10 cellular contexts compared by ENCODE assay signal in the genomic region with DNA sequence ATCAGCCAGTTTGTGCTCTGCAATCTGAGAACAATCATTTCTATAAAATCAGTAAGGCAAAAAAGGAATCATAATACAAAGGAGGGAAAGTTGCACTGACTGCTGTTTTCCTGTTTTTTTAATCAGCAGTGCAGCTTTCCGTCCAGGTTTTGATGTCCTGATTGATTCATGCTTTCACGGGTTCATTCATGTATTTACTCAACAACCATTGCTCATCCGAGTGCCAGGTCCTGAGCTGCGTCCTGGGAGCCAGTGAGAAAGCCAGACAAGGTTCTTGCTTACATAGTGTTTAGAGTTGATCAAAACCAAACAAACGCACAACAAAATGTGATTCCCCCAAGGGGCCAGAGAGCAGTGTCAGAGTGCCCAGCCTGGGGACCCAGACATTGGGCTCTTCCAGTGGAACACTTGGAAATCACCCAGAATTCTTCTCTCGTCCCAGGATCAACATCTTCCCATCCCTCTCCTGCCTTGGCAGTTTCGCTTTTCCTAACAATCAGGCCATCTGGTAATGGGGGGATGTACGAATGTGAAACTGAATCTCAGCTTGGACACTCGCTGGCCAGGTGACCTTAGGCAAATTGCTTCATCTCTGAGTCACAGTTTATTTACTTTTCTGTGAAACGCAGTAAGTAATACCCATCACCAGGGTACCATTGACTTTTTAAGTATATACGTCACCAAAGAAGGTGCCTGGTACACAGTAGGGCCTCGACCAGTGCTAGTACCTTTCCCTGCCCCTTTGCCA. TPM values are rescaled to one million over a fixed set of nuclear protein-coding genes. Genes with fewer than 3 reads are reported as not detected.
DNase-seq lines count a peak whose midpoint lies in the region; ATAC-seq and TF ChIP-seq lines count a peak whose summit lies in the region.
"Had no signal": no experiment of that assay in that cellular context is flagged by ENCODE, and none has a peak within 500 bp of the region (broad histone marks: within the 10 kb centered on the region; RNA-seq: fewer than 3 reads in every experiment).

No MANE protein-coding gene starts in this region.

- H3K27me3 ChIP-seq in PC-3 (ENCODE audit: low read length) (no peaks in the 10 kb centered on the region), suprapubic skin (peaks cover 41% of the 10 kb centered on the region)

- peak overlapping the region; percentile 67 for H3K9ac ChIP-seq in PC-3 (ENCODE audit: low read length)

- H3K9me3 ChIP-seq in PC-3 (ENCODE audit: low read length): no peaks in the 10 kb centered on the region
- no peaks in the 10 kb centered on the region for H3K9me3 ChIP-seq in suprapubic skin
- H3K9me3 ChIP-seq: SJCRH30 had no signal

- BruUV-seq in PC-3 (replicated peaks; lab: Mats Ljungman, UMichigan): TSS peak; percentile 78

- DNase-seq in HCEC 1CT (peak; percentile 88), PC-3 (peak; percentile 92), epithelial cell of esophagus (ENCODE audit: low read depth) (peak; percentile 85), non-pigmented ciliary epithelial cell (ENCODE audit: low read depth) (peak; percentile 14), osteocyte (ENCODE audit: extremely low spot score, unreplicated experiment) (no peak), suprapubic skin (ENCODE audit: low spot score in 2 of 2) (no peak)
- DNase-seq in NK-92 treated with Interleukin-12 subunit alpha and Interleukin-12 subunit beta, amount 100 ng/mL, for 24 hours (lab: John Stamatoyannopoulos, UW): no peak
- DNase-seq: activated T-cell treated with anti-CD3 and anti-CD28 coated beads, Interleukin-2, amount 50 U/mL, for 48 hours; SJCRH30 had no signal

- no peak overlapping the region for H3K27ac Mint-ChIP-seq in osteocyte (ENCODE audit: unreplicated experiment)

- no peaks in the 10 kb centered on the region for H3K9me3 Mint-ChIP-seq in osteocyte (ENCODE audit: unreplicated experiment)

- intact Hi-C loops in PC-3 (cut with micrococcal nuclease): no loop called here

- 47% methylated on average over 12 of the region's 12 CpGs for WGBS in suprapubic skin

- no peak overlapping the region for H3K4me3 Mint-ChIP-seq in osteocyte (ENCODE audit: unreplicated experiment)

- H3F3A ChIP-seq in PC-3 (ENCODE audit: low read length, unreplicated experiment): peaks cover 10% of the 10 kb centered on the region

- H3K36me3 ChIP-seq in PC-3 (ENCODE audit: low read depth, low read length) (no peaks in the 10 kb centered on the region), suprapubic skin (no peaks in the 10 kb centered on the region)
- H3K36me3 ChIP-seq: SJCRH30 had no signal

- TF ChIP-seq EP300 in suprapubic skin (IDR thresholded peaks at IDR 0.05): no peak

- H3K4me1 ChIP-seq in PC-3 (ENCODE audit: insufficient read depth, low read length) (peaks cover 23% of the 10 kb centered on the region), suprapubic skin (no peaks in the 10 kb centered on the region)

- no peak for TF ChIP-seq POLR2A in suprapubic skin (IDR thresholded peaks at IDR 0.05)

- no peaks in the 10 kb centered on the region; the same call in 1 of the 2 replicates for H3K9me2 ChIP-seq in PC-3 (replicated peaks; ENCODE audit: low read length)

- H3K27ac ChIP-seq in PC-3 (ENCODE audit: low read length): peak overlapping the region; percentile 91
- no peak overlapping the region for H3K27ac ChIP-seq in suprapubic skin
- H3K27ac ChIP-seq: SJCRH30 had no signal

- peak overlapping the region; percentile 55 for H2AFZ ChIP-seq in PC-3 (ENCODE audit: low read length)

- peaks cover 11% of the 10 kb centered on the region for H3K4me1 Mint-ChIP-seq in osteocyte (ENCODE audit: unreplicated experiment)

- ATAC-seq in PC-3: peak; percentile 83
- ATAC-seq in HG03039 (IDR thresholded peaks at IDR 0.05; ENCODE audit: unreplicated experiment): no peak

- H3K36me3 Mint-ChIP-seq in osteocyte (ENCODE audit: unreplicated experiment): no peaks in the 10 kb centered on the region

- CTCF ChIA-PET in PC-3 (lab: Charles Lee): interaction anchor here (1.4 kb wide), 1 partner anchor 61 kb away, joined by 3 read pairs; no protein-coding TSS in a partner anchor

- H3K4me3 ChIP-seq in PC-3 (ENCODE audit: low read length) (peak overlapping the region; percentile 67), epithelial cell of esophagus (ENCODE audit: low read length) (peak overlapping the region; percentile 11), suprapubic skin (no peak overlapping the region)
- H3K4me3 ChIP-seq: SJCRH30 had no signal

- TF ChIP-seq CTCF in PC-3 (conservative IDR thresholded peaks at IDR 0.05; ENCODE audit: low read depth, low read length) (no peak), epithelial cell of esophagus (IDR thresholded peaks at IDR 0.05; ENCODE audit: insufficient read depth, low read depth, low read length, missing control alignments) (no peak), osteocyte (IDR thresholded peaks at IDR 0.05) (no peak), suprapubic skin (IDR thresholded peaks at IDR 0.05) (no peak)

- H3K79me2 ChIP-seq in PC-3 (ENCODE audit: low read length): no peaks in the 10 kb centered on the region

- peaks cover 17% of the 10 kb centered on the region for H3K27me3 Mint-ChIP-seq in osteocyte (ENCODE audit: unreplicated experiment)

- H3K4me2 ChIP-seq in PC-3 (ENCODE audit: low read length): peak overlapping the region; percentile 86

- POLR2A ChIA-PET in PC-3 (lab: Charles Lee; ENCODE audit: unreplicated experiment): interaction anchor here (0.6 kb wide), 1 partner anchor 9 kb away, joined by 9 read pairs; no protein-coding TSS in a partner anchor

- H4K20me1 ChIP-seq in PC-3 (ENCODE audit: low read length): no peaks in the 10 kb centered on the region

RNA-seq across cellular contexts. Expression of a gene that starts 13.3 kb away (rescaled TPM):
- 2.8 and 4.1 TPM in 2 replicates for total RNA-seq in PC-3 (2014; rRNA removed)
- 1.2 and 1.4 TPM in 2 replicates for total RNA-seq in osteocyte
- total RNA-seq in suprapubic skin: not detected

RNA-seq across cellular contexts. Expression of a gene that starts 33.8 kb away (rescaled TPM):
- total RNA-seq in PC-3 (2014; rRNA removed): 25.0 and 28.5 TPM in 2 replicates
- total RNA-seq in osteocyte: 5.6 and 6.9 TPM in 2 replicates
- total RNA-seq in suprapubic skin: 1 to 10 TPM; 2.0 to 4.0 (median 2.8) TPM

Comparison
In these comparisons a context has a peak if more than half of its experiments do, and no peak if none do; other contexts are left out.
1. DNase-seq: peak in HCEC 1CT (single experiment), PC-3 (single experiment), epithelial cell of esophagus (single experiment) and non-pigmented ciliary epithelial cell (single experiment); none in NK-92 treated with Interleukin-12 subunit alpha and Interleukin-12 subunit beta, amount 100 ng/mL, for 24 hours (single experiment), osteocyte (single experiment) and suprapubic skin (0 of 2).